8 cellular contexts compared by ENCODE assay signal in the genomic region with DNA sequence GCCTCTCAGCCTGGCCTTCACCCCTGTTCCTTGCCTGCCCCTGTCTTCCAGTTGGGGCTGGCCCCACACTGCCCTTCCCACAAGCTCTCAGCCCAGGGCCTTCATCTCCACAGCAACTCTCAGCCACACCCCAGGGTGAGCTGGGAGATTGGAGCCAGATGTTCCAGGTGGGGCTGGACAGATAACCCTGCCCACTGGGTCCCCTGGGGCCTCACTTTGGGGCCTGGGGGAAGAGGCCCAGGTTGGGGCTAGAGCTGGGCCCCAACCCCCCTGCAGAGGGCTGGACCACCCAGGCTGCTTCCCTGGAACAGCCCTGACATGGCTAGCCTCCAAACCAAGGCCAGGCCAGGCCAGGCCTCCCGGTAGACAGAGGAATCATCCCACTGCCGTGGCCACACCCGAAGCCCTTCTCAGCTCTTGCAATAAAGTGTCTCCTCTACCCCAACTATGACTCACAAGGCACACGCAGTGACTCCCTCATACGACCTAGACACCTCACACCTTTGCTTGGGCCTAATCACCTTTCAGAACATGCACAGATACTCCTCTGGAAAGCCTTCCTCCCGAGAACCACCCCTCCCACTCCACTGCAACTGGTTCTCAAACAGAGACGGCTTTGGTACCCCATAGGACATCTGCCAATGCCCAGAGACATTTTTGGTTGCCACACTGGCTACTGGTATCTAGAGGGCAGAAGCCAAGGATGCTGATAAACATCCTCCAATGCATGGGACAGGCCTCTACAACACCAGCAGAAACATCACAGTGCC. TPM values are rescaled to one million over a fixed set of nuclear protein-coding genes. Genes with fewer than 3 reads are reported as not detected.
A peak's percentile ranks its signal among the peaks of the same experiment; 100 is the strongest.
DNase-seq lines count a peak whose midpoint lies in the region; ATAC-seq and TF ChIP-seq lines count a peak whose summit lies in the region.

No MANE protein-coding gene starts in this region.

- no peak for DNase-seq in left ventricle myocardium inferior
- DNase-seq in Right ventricle myocardium superior = no peak
- DNase-seq in activated CD4-positive, alpha-beta memory T cell treated with anti-CD3 and anti-CD28 coated beads, Interleukin-2, amount 10 ng/mL, durations not matched to agents 7 days and 5 days = peak; percentile 59
- peak; percentile 92 for DNase-seq in fibroblast of villous mesenchyme (ENCODE audit: low read depth)
- DNase-seq in globus pallidus (ENCODE audit: low spot score) = no peak
- no peak for DNase-seq in glutamatergic neuron
- no peak for DNase-seq in NCI-H2196 (lab: John Stamatoyannopoulos, UW; ENCODE audit: unreplicated experiment)

- no peaks in the 10 kb centered on the region for H3K27me3 ChIP-seq in left ventricle myocardium inferior (ENCODE audit: low read depth)

- peak overlapping the region; percentile 94 for H3K27ac Mint-ChIP-seq in activated CD4-positive, alpha-beta memory T cell treated with anti-CD3 and anti-CD28 coated beads, Interleukin-2, amount 10 ng/mL, durations not matched to agents 7 days and 5 days
- peak overlapping the region; percentile 82 for H3K27ac Mint-ChIP-seq in stimulated activated naive CD8-positive, alpha-beta T cell treated with anti-CD3 and anti-CD28 coated beads, Interleukin-15, Interleukin-2, amounts not matched to agents 100 ng/mL and 50 ng/mL, for 24 hours
- H3K27ac Mint-ChIP-seq in glutamatergic neuron (ENCODE audit: unreplicated experiment) = no peak overlapping the region

- H3K27ac ChIP-seq in left ventricle myocardium inferior (replicated peaks) = peak overlapping the region; percentile 6

- H3K4me3 ChIP-seq in left ventricle myocardium inferior = no peak overlapping the region
- no peak overlapping the region for H3K4me3 ChIP-seq in fibroblast of villous mesenchyme (ENCODE audit: low read depth, low read length)

- no peak for ATAC-seq in Right ventricle myocardium superior (ENCODE audit: poor library complexity)

- POLR2A ChIA-PET in activated CD4-positive, alpha-beta memory T cell treated with anti-CD3 and anti-CD28 coated beads, Interleukin-2, amount 10 ng/mL, durations not matched to agents 7 days and 5 days (lab: Charles Lee) = interaction anchor here (1.4 to 17.7 kb wide), 5 partner anchors 8 to 20 kb away, joined by 3 to 387 read pairs (median 22); partner anchors contain the start of gene SLC2A1

- intact Hi-C loops in left ventricle myocardium inferior (cut with micrococcal nuclease) = no loop called here
- intact Hi-C loops in Right ventricle myocardium superior (cut with DNase I) = no loop called here

- H3K4me3 Mint-ChIP-seq in activated CD4-positive, alpha-beta memory T cell treated with anti-CD3 and anti-CD28 coated beads, Interleukin-2, amount 10 ng/mL, durations not matched to agents 7 days and 5 days = peak overlapping the region; percentile 52
- no peak overlapping the region for H3K4me3 Mint-ChIP-seq in stimulated activated naive CD8-positive, alpha-beta T cell treated with anti-CD3 and anti-CD28 coated beads, Interleukin-15, Interleukin-2, amounts not matched to agents 100 ng/mL and 50 ng/mL, for 24 hours
- no peak overlapping the region for H3K4me3 Mint-ChIP-seq in glutamatergic neuron (ENCODE audit: unreplicated experiment)

- peaks cover 79% of the 10 kb centered on the region for H3K4me1 ChIP-seq in left ventricle myocardium inferior

- peaks cover 9% of the 10 kb centered on the region for H3K36me3 ChIP-seq in left ventricle myocardium inferior

- no peak for TF ChIP-seq CTCF in left ventricle myocardium inferior (IDR thresholded peaks at IDR 0.05; ENCODE audit: borderline replicate concordance)
- no peak for TF ChIP-seq CTCF in fibroblast of villous mesenchyme (IDR thresholded peaks at IDR 0.05; ENCODE audit: insufficient read depth, low read depth, low read length)
- TF ChIP-seq CTCF in glutamatergic neuron (IDR thresholded peaks at IDR 0.05; ENCODE audit: partially characterized antibody, unreplicated experiment) = no peak

- H3K4me1 Mint-ChIP-seq in activated CD4-positive, alpha-beta memory T cell treated with anti-CD3 and anti-CD28 coated beads, Interleukin-2, amount 10 ng/mL, durations not matched to agents 7 days and 5 days = peaks cover 99% of the 10 kb centered on the region
- H3K4me1 Mint-ChIP-seq in stimulated activated naive CD8-positive, alpha-beta T cell treated with anti-CD3 and anti-CD28 coated beads, Interleukin-15, Interleukin-2, amounts not matched to agents 100 ng/mL and 50 ng/mL, for 24 hours (ENCODE audit: low read depth) = peaks cover 100% of the 10 kb centered on the region
- peaks cover 2% of the 10 kb centered on the region for H3K4me1 Mint-ChIP-seq in glutamatergic neuron (ENCODE audit: low read depth, unreplicated experiment)

- H3K27me3 Mint-ChIP-seq in activated CD4-positive, alpha-beta memory T cell treated with anti-CD3 and anti-CD28 coated beads, Interleukin-2, amount 10 ng/mL, durations not matched to agents 7 days and 5 days = no peaks in the 10 kb centered on the region
- H3K27me3 Mint-ChIP-seq in stimulated activated naive CD8-positive, alpha-beta T cell treated with anti-CD3 and anti-CD28 coated beads, Interleukin-15, Interleukin-2, amounts not matched to agents 100 ng/mL and 50 ng/mL, for 24 hours = no peaks in the 10 kb centered on the region
- H3K27me3 Mint-ChIP-seq in glutamatergic neuron (ENCODE audit: unreplicated experiment) = peaks cover 7% of the 10 kb centered on the region

- H3K36me3 Mint-ChIP-seq in activated CD4-positive, alpha-beta memory T cell treated with anti-CD3 and anti-CD28 coated beads, Interleukin-2, amount 10 ng/mL, durations not matched to agents 7 days and 5 days (ENCODE audit: low read depth) = peaks cover 85% of the 10 kb centered on the region
- H3K36me3 Mint-ChIP-seq in stimulated activated naive CD8-positive, alpha-beta T cell treated with anti-CD3 and anti-CD28 coated beads, Interleukin-15, Interleukin-2, amounts not matched to agents 100 ng/mL and 50 ng/mL, for 24 hours (ENCODE audit: low read depth) = peaks cover 68% of the 10 kb centered on the region
- H3K36me3 Mint-ChIP-seq in glutamatergic neuron (ENCODE audit: unreplicated experiment) = peaks cover 3% of the 10 kb centered on the region

- CTCF ChIA-PET in activated CD4-positive, alpha-beta memory T cell treated with anti-CD3 and anti-CD28 coated beads, Interleukin-2, amount 10 ng/mL, durations not matched to agents 7 days and 5 days (lab: Charles Lee) = interaction anchor here (1.0 to 3.7 kb wide), 9 partner anchors 8 to 137 kb away, joined by 3 to 12 read pairs (median 6); no protein-coding TSS in a partner anchor

- no peaks in the 10 kb centered on the region for H3K9me3 Mint-ChIP-seq in activated CD4-positive, alpha-beta memory T cell treated with anti-CD3 and anti-CD28 coated beads, Interleukin-2, amount 10 ng/mL, durations not matched to agents 7 days and 5 days
- no peaks in the 10 kb centered on the region for H3K9me3 Mint-ChIP-seq in stimulated activated naive CD8-positive, alpha-beta T cell treated with anti-CD3 and anti-CD28 coated beads, Interleukin-15, Interleukin-2, amounts not matched to agents 100 ng/mL and 50 ng/mL, for 24 hours
- peaks cover 2% of the 10 kb centered on the region for H3K9me3 Mint-ChIP-seq in glutamatergic neuron (ENCODE audit: unreplicated experiment)

- H3K9me3 ChIP-seq in left ventricle myocardium inferior (replicated peaks) = no peaks in the 10 kb centered on the region

RNA-seq across cellular contexts. Expression of gene SLC2A1, which starts 22.2 kb away (rescaled TPM):
- total RNA-seq in left ventricle myocardium inferior = 54.9 TPM
- 41.2 TPM for total RNA-seq in Right ventricle myocardium superior
- 100 to 1,000 TPM; 153 TPM for total RNA-seq in activated CD4-positive, alpha-beta memory T cell treated with anti-CD3 and anti-CD28 coated beads, Interleukin-2, amount 10 ng/mL, durations not matched to agents 7 days and 5 days
- 90.8 and 118 TPM in 2 replicates for total RNA-seq in fibroblast of villous mesenchyme
- 25.0 TPM for total RNA-seq in glutamatergic neuron (ENCODE audit: unreplicated experiment)

Comparison
In these comparisons a context has a peak if more than half of its experiments do, and no peak if none do; other contexts are left out.
1. DNase-seq: peak in activated CD4-positive, alpha-beta memory T cell treated with anti-CD3 and anti-CD28 coated beads, Interleukin-2, amount 10 ng/mL, durations not matched to agents 7 days and 5 days (single experiment) and fibroblast of villous mesenchyme (single experiment); none in left ventricle myocardium inferior (single experiment), Right ventricle myocardium superior (single experiment), globus pallidus (single experiment), glutamatergic neuron (single experiment) and NCI-H2196 (single experiment).